20 cellular contexts compared by ENCODE assay signal in genomic region chr12:52056801-52057613, GRCh38. TPM values are rescaled to one million over a fixed set of nuclear protein-coding genes. Genes with fewer than 3 reads are reported as not detected.
DNase-seq lines count a peak whose midpoint lies in the region; ATAC-seq, FAIRE-seq and TF ChIP-seq lines count a peak whose summit lies in the region.
"Had no signal": no experiment of that assay in that cellular context is flagged by ENCODE, and none has a peak within 500 bp of the region (broad histone marks: within the 10 kb centered on the region; RNA-seq: fewer than 3 reads in every experiment).

No MANE protein-coding gene starts in this region.

- TF ChIP-seq CTCF in Caco-2 (IDR thresholded peaks at IDR 0.05; ENCODE audit: insufficient read depth in 1 of 2, low read depth in 1 of 2, low read length in 1 of 2, severe bottlenecking in 1 of 2, unreplicated experiment in 1 of 2) (no peak), dorsolateral prefrontal cortex (IDR thresholded peaks at IDR 0.05 in 54 of 56, conservative IDR thresholded peaks at IDR 0.05 in 2 of 56; ENCODE audit: low read depth in 1 of 56, partially characterized antibody in 56 of 56) (no peak), ovary (IDR thresholded peaks at IDR 0.05) (no peak)

- H3K27me3 Mint-ChIP-seq in Caco-2 (ENCODE audit: insufficient read depth, unreplicated experiment): no peaks in the 10 kb centered on the region
- H3K27me3 Mint-ChIP-seq: activated naive CD8-positive, alpha-beta T cell treated with anti-CD3 and anti-CD28 coated beads for 36 hours; naive B cell had no signal

- H3K36me3 ChIP-seq in Caco-2 (ENCODE audit: control insufficient read depth, insufficient read depth, low read length): 0 out of 2 replicates have a peak, but pooled peaks cover 2% of the 10 kb centered on the region
- no peaks in the 10 kb centered on the region for H3K36me3 ChIP-seq in ovary
- no peaks in the 10 kb centered on the region for H3K36me3 ChIP-seq in Karpas-422 (ENCODE audit: insufficient read depth, low read length)

- no TSS peak for BruUV-seq in Caco-2 (replicated peaks; lab: Mats Ljungman, UMichigan)

- H3K4me1 Mint-ChIP-seq in Caco-2 (ENCODE audit: low read depth, unreplicated experiment): peaks cover 4% of the 10 kb centered on the region

- H3K27ac ChIP-seq in dorsolateral prefrontal cortex: peak overlapping the region in 53 of 59 donors; percentile 9 to 99 (median 83)
- no peak overlapping the region for H3K27ac ChIP-seq in ovary
- H3K27ac ChIP-seq in Karpas-422 (ENCODE audit: low read length): no peak overlapping the region
- H3K27ac ChIP-seq: BLaER1 treated with 17β-estradiol and CSF1 and Interleukin-3, amounts not matched to agents 10 nM and 100 nM had no signal

- TF ChIP-seq EP300 in ovary (IDR thresholded peaks at IDR 0.05): no peak

- H3K4me2 ChIP-seq in Karpas-422 (ENCODE audit: low read depth, low read length, poor library complexity, severe bottlenecking): no peak overlapping the region
- H3K4me2 ChIP-seq: BLaER1 treated with 17β-estradiol and CSF1 and Interleukin-3, amounts not matched to agents 10 nM and 100 nM had no signal

- peaks cover 7% of the 10 kb centered on the region; the same call in 1 of the 2 replicates for H4K20me1 ChIP-seq in Karpas-422 (ENCODE audit: insufficient read depth, low read depth, low read length)

- no peaks in the 10 kb centered on the region for H3K79me2 ChIP-seq in Karpas-422 (ENCODE audit: low read length)

- no peak overlapping the region for H3K4me3 ChIP-seq in Caco-2 (ENCODE audit: low read depth, low read length)
- H3K4me3 ChIP-seq in dorsolateral prefrontal cortex: peak overlapping the region in 2 of 59 donors; percentile 4 to 7
- no peak overlapping the region for H3K4me3 ChIP-seq in ovary
- no peak overlapping the region for H3K4me3 ChIP-seq in Karpas-422 (ENCODE audit: low read length)
- H3K4me3 ChIP-seq: BLaER1 treated with 17β-estradiol and CSF1 and Interleukin-3, amounts not matched to agents 10 nM and 100 nM had no signal

- POLR2A ChIA-PET in Caco-2 (lab: Charles Lee): no interaction called here

- peaks cover 13% of the 10 kb centered on the region for H3K36me3 Mint-ChIP-seq in Caco-2 (ENCODE audit: insufficient read depth, unreplicated experiment)
- H3K36me3 Mint-ChIP-seq: naive B cell had no signal

- no peak overlapping the region for H3K4me3 Mint-ChIP-seq in Caco-2 (ENCODE audit: unreplicated experiment)
- H3K4me3 Mint-ChIP-seq: activated naive CD8-positive, alpha-beta T cell treated with anti-CD3 and anti-CD28 coated beads for 36 hours; WTC11 had no signal

- intact Hi-C loops in Caco-2 (cut with micrococcal nuclease; ENCODE audit: unreplicated experiment): no loop called here
- intact Hi-C loops in dorsolateral prefrontal cortex (cut with DNase I): no loop called here
- intact Hi-C loops in ovary (cut with DNase I): no loop called here

- no peaks in the 10 kb centered on the region for H3K9me3 ChIP-seq in Caco-2
- no peaks in the 10 kb centered on the region for H3K9me3 ChIP-seq in ovary
- no peaks in the 10 kb centered on the region for H3K9me3 ChIP-seq in Karpas-422 (ENCODE audit: low read length)
- H3K9me3 ChIP-seq: BLaER1 treated with 17β-estradiol and CSF1 and Interleukin-3, amounts not matched to agents 10 nM and 100 nM had no signal

- CTCF ChIA-PET in Caco-2 (lab: Charles Lee): interaction anchor here (0.9 to 1.1 kb wide), 2 partner anchors 11 to 32 kb away, joined by 3 to 5 read pairs; no protein-coding TSS in a partner anchor

- peak; percentile 67 for DNase-seq in AG08395 (ENCODE audit: low spot score)
- DNase-seq in Caco-2: no peak
- peak in 1 of 10 donors; percentile 53 for DNase-seq in dorsolateral prefrontal cortex
- DNase-seq in ovary: peak; percentile 46 to 78 (median 67)
- DNase-seq in GM12892 (ENCODE audit: insufficient read length): no peak
- no peak for DNase-seq in Karpas-422
- DNase-seq: activated CD8-positive, alpha-beta memory T cell treated with anti-CD3 and anti-CD28 coated beads, Interleukin-2, amount 50 U/mL, for 48 hours; activated naive CD8-positive, alpha-beta T cell treated with anti-CD3 and anti-CD28 coated beads for 36 hours; naive B cell; NCI-H187 treated with DMSO at 0.1 percent for 48 hours; NCI-H748 treated with DMSO at 0.1 percent for 48 hours; stimulated activated naive CD8-positive, alpha-beta T cell treated with anti-CD3 and anti-CD28 coated beads, Interleukin-15, Interleukin-2, amounts not matched to agents 100 U/mL and 50 U/mL, for 24 hours had no signal

- H3K9me3 Mint-ChIP-seq in Caco-2 (ENCODE audit: unreplicated experiment): no peaks in the 10 kb centered on the region
- H3K9me3 Mint-ChIP-seq: activated naive CD8-positive, alpha-beta T cell treated with anti-CD3 and anti-CD28 coated beads for 36 hours; naive B cell; WTC11 had no signal

- no peaks in the 10 kb centered on the region for H3K9me2 ChIP-seq in Karpas-422 (replicated peaks; ENCODE audit: insufficient read depth, low read length)

- no peak for ATAC-seq in HG02884 (IDR thresholded peaks at IDR 0.05; ENCODE audit: unreplicated experiment)
- ATAC-seq in HG03521 (IDR thresholded peaks at IDR 0.05; ENCODE audit: unreplicated experiment): no peak
- ATAC-seq: stimulated activated naive CD8-positive, alpha-beta T cell treated with anti-CD3 and anti-CD28 coated beads, Interleukin-15, Interleukin-2, amounts not matched to agents 100 U/mL and 50 U/mL, for 24 hours; WTC11 had no signal

- WGBS in ovary, 3 donors: 72 to 75% (median 74%) methylated on average over 22 of the region's 22 CpGs

- H2AFZ ChIP-seq in Karpas-422 (ENCODE audit: low read length): no peak overlapping the region

- H3K27me3 ChIP-seq in Caco-2 (replicated peaks; ENCODE audit: control insufficient read depth, insufficient read depth, low read length) (no peaks in the 10 kb centered on the region), dorsolateral prefrontal cortex (no peaks in the 10 kb centered on the region), ovary (no peaks in the 10 kb centered on the region), Karpas-422 (ENCODE audit: low read length) (no peaks in the 10 kb centered on the region)
- H3K27me3 ChIP-seq: BLaER1 treated with 17β-estradiol and CSF1 and Interleukin-3, amounts not matched to agents 10 nM and 100 nM had no signal

- TF ChIP-seq POLR2A in ovary (IDR thresholded peaks at IDR 0.05) (no peak), GM12892 (IDR thresholded peaks at IDR 0.05; ENCODE audit: low read depth, low read length) (no peak)

- peak overlapping the region; percentile 36 for H3K27ac Mint-ChIP-seq in Caco-2 (ENCODE audit: unreplicated experiment)
- H3K27ac Mint-ChIP-seq: activated naive CD8-positive, alpha-beta T cell treated with anti-CD3 and anti-CD28 coated beads for 36 hours; WTC11 had no signal

- no peak overlapping the region for H3K9ac ChIP-seq in Karpas-422 (ENCODE audit: low read length)
- H3K9ac ChIP-seq: BLaER1 treated with 17β-estradiol and CSF1 and Interleukin-3, amounts not matched to agents 10 nM and 100 nM had no signal

- no peak for FAIRE-seq in GM12892 (lab: Jason Lieb, UNC)
- FAIRE-seq: RCC 7860 had no signal

- H3K4me1 ChIP-seq in Caco-2 (peaks cover under 1% of the 10 kb centered on the region; the same call in 1 of the 2 replicates), ovary (ENCODE audit: insufficient read depth) (peaks cover 5% of the 10 kb centered on the region), Karpas-422 (ENCODE audit: low read length) (peaks cover 24% of the 10 kb centered on the region)

RNA-seq across cellular contexts. Expression of gene NR4A1, which starts 5.8 kb away (rescaled TPM):
- 37.9 and 41.8 TPM in 2 replicates for total RNA-seq in Caco-2 (2022)
- 100 to 1,000 TPM in 5 of 120 experiments, 10 to 100 TPM in 115; 13.1 to 194 (median 28.9) TPM for total RNA-seq in dorsolateral prefrontal cortex
- total RNA-seq in ovary: 1,000 to 10,000 TPM in 2 of 7 donors, 100 to 1,000 TPM in 5; 142 to 1,603 (median 414) TPM
- 100 to 1,000 TPM in 1 of 2 donors, 10 to 100 TPM in 1; 41.7 to 159 TPM for polyA plus RNA-seq in ovary
- 3.3 TPM for polyA plus RNA-seq in GM12892 (2012; ENCODE audit: missing spikeins)
- total RNA-seq in Karpas-422 (2014; rRNA removed; shearing (Covaris generic); ENCODE audit: low replicate concordance): 11.7 and 26.9 TPM in 2 replicates

RNA-seq across cellular contexts. Expression of gene ATG101, which starts 12.8 kb away (rescaled TPM):
- total RNA-seq in Caco-2 (2022) (67.2 and 78.0 TPM in 2 replicates), dorsolateral prefrontal cortex (10 to 100 TPM; 19.6 to 42.5 (median 31.5) TPM), ovary (10 to 100 TPM; 24.9 to 48.7 (median 28.9) TPM)
- polyA plus RNA-seq in ovary: 10 to 100 TPM; 13.6 to 26.2 TPM
- 13.5 TPM for polyA plus RNA-seq in GM12892 (2012; ENCODE audit: missing spikeins)
- 31.9 and 63.0 TPM in 2 replicates for total RNA-seq in Karpas-422 (2014; rRNA removed; shearing (Covaris generic); ENCODE audit: low replicate concordance)

RNA-seq across cellular contexts. Expression of gene SMIM41, which starts 22.5 kb away (rescaled TPM):
- total RNA-seq in Caco-2 (2022): not detected in 2 replicates
- total RNA-seq in dorsolateral prefrontal cortex: 1 to 10 TPM in 2 of 120 experiments, under 1 TPM in 10, not detected in 108; 0.33 to 3.7 (median 0.55) TPM
- 1 to 10 TPM; 1.4 to 4.5 (median 2.8) TPM for total RNA-seq in ovary
- polyA plus RNA-seq in ovary: 1 to 10 TPM in 1 of 2 donors, under 1 TPM in 1; 0.32 to 3.4 TPM
- polyA plus RNA-seq in GM12892 (2012; ENCODE audit: missing spikeins): not detected
- 0.75 TPM in 1 of 2 replicates, not detected in the other for total RNA-seq in Karpas-422 (2014; rRNA removed; shearing (Covaris generic); ENCODE audit: low replicate concordance)
- total RNA-seq: activated naive CD8-positive, alpha-beta T cell treated with anti-CD3 and anti-CD28 coated beads for 36 hours; epithelial cell of proximal tubule; HT-29; M059J; WTC11 had no signal

RNA-seq across cellular contexts. Expression of gene TAMALIN, which starts 50.3 kb away (rescaled TPM):
- 3.7 and 4.1 TPM in 2 replicates for total RNA-seq in Caco-2 (2022)
- 100 to 1,000 TPM in 3 of 120 experiments, 10 to 100 TPM in 117; 27.0 to 168 (median 54.0) TPM for total RNA-seq in dorsolateral prefrontal cortex
- total RNA-seq in ovary: 10 to 100 TPM; 20.8 to 84.1 (median 38.6) TPM
- 10 to 100 TPM; 16.8 to 21.8 TPM for polyA plus RNA-seq in ovary
- polyA plus RNA-seq in GM12892 (2012; ENCODE audit: missing spikeins): 0.57 TPM
- total RNA-seq in Karpas-422 (2014; rRNA removed; shearing (Covaris generic); ENCODE audit: low replicate concordance): 0.47 TPM in 1 of 2 replicates, not detected in the other

Comparison
In these comparisons a context has a peak if more than half of its experiments do, and no peak if none do; other contexts are left out.
1. DNase-seq: peak in AG08395 (single experiment) and ovary (5 of 5); none in Caco-2 (0 of 2), GM12892 (single experiment) and Karpas-422 (single experiment).
2. H3K27ac ChIP-seq: peak in dorsolateral prefrontal cortex (53 of 59); none in ovary (0 of 2) and Karpas-422 (single experiment).